ENCODE assay signal across 20 cellular contexts in genomic region chr1:67031848-67032247, GRCh38.
"Had no signal": no experiment of that assay in that cellular context is flagged by ENCODE, and none has a peak within 500 bp of the region (broad histone marks: within the 10 kb centered on the region; RNA-seq: fewer than 3 reads in every experiment).

No MANE protein-coding gene starts in this region.

- H3K4me1 ChIP-seq: SJCRH30 had no signal

- H3K27me3 ChIP-seq: SJCRH30 had no signal

- H3K4me3 ChIP-seq: SJCRH30 had no signal

- H3K9me2 ChIP-seq: SK-N-SH had no signal

- DNase-seq: activated CD4-positive, alpha-beta T cell treated with anti-CD3 and anti-CD28 coated beads for 36 hours; activated CD4-positive, alpha-beta T cell treated with anti-CD3 and anti-CD28 coated beads, Interleukin-2, amount 50 U/mL, for 1 hour; activated CD8-positive, alpha-beta memory T cell treated with anti-CD3 and anti-CD28 coated beads, Interleukin-2, amount 50 U/mL, for 4 hours; activated CD8-positive, alpha-beta T cell treated with anti-CD3 and anti-CD28 coated beads for 36 hours; activated naive CD4-positive, alpha-beta T cell treated with anti-CD3 and anti-CD28 coated beads, Interleukin-2, amount 50 U/mL, for 16 hours; activated naive CD8-positive, alpha-beta T cell treated with anti-CD3 and anti-CD28 coated beads, Interleukin-2, amount 10 ng/mL, durations not matched to agents 7 days and 5 days; MV-4-11; NCI-H1092 treated with DMSO at 0.1 percent for 48 hours; NCI-H1417 treated with DMSO at 0.1 percent for 48 hours; NCI-H1694 treated with DMSO at 0.1 percent for 48 hours; NCI-H2029 treated with DMSO at 0.1 percent for 48 hours; NCI-H446 treated with DMSO at 0.1 percent for 48 hours; NCI-H524 treated with DMSO at 0.1 percent for 48 hours; NCI-H748 treated with DMSO at 0.1 percent for 48 hours; SJCRH30; SK-N-SH; T-helper 1 cell had no signal

- ATAC-seq: activated CD4-positive, alpha-beta T cell treated with anti-CD3 and anti-CD28 coated beads for 36 hours; activated CD8-positive, alpha-beta T cell treated with anti-CD3 and anti-CD28 coated beads for 36 hours; HepG2 had no signal

- H3K9ac ChIP-seq: KMS-11, SK-N-SH had no signal

- H3K27ac ChIP-seq: KMS-11, SJCRH30, VCaP had no signal

- H3K4me2 ChIP-seq: KMS-11, SK-N-SH had no signal

- H3K9me3 ChIP-seq: SK-N-SH had no signal
